Comparison of ENCODE assay signal across 9 cellular contexts in the genomic region with DNA sequence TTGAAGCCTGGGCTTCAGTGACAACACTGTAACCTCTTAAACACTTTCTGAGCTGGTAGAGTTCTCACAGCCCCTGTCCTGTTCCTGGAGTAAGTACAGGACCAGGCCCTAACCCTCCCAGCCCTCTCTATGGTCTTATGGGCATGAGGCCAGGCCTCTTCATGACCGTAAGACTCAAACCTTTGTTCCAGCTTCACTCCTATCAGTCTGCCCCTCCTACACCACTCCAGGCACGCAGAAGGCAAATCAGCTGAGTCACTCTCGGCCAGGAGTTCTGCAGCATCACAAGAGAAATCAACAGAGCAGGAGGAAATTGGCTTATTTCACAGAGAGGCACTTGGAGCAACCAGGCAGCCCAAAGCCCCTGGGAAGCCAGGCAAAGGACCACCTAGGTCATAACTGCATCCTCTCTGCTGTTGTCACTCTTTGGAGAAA. TPM values are rescaled to one million over a fixed set of nuclear protein-coding genes. Genes with fewer than 3 reads are reported as not detected.
DNase-seq lines count a peak whose midpoint lies in the region; ATAC-seq and TF ChIP-seq lines count a peak whose summit lies in the region.
"Had no signal": no experiment of that assay in that cellular context is flagged by ENCODE, and none has a peak within 500 bp of the region (broad histone marks: within the 10 kb centered on the region; RNA-seq: fewer than 3 reads in every experiment).

No MANE protein-coding gene starts in this region.

- peak; percentile 89 for ATAC-seq in lower lobe of right lung
- ATAC-seq in HG02763 (IDR thresholded peaks at IDR 0.05; ENCODE audit: unreplicated experiment), result no peak

- no peaks in the 10 kb centered on the region for H3K4me1 Mint-ChIP-seq in activated CD4-positive, alpha-beta memory T cell treated with anti-CD3 and anti-CD28 coated beads, Interleukin-2, amount 10 ng/mL, durations not matched to agents 7 days and 5 days
- no peaks in the 10 kb centered on the region for H3K4me1 Mint-ChIP-seq in immature natural killer cell

- CTCF ChIA-PET in activated CD4-positive, alpha-beta memory T cell treated with anti-CD3 and anti-CD28 coated beads, Interleukin-2, amount 10 ng/mL, durations not matched to agents 7 days and 5 days (lab: Charles Lee), result no interaction called here

- TF ChIP-seq CTCF in ascending aorta (IDR thresholded peaks at IDR 0.05), result no peak
- no peak for TF ChIP-seq CTCF in lower lobe of right lung (IDR thresholded peaks at IDR 0.05)

- H3K4me3 Mint-ChIP-seq in activated CD4-positive, alpha-beta memory T cell treated with anti-CD3 and anti-CD28 coated beads, Interleukin-2, amount 10 ng/mL, durations not matched to agents 7 days and 5 days, result no peak overlapping the region
- H3K4me3 Mint-ChIP-seq in immature natural killer cell, result no peak overlapping the region

- no peaks in the 10 kb centered on the region for H3K9me3 Mint-ChIP-seq in activated CD4-positive, alpha-beta memory T cell treated with anti-CD3 and anti-CD28 coated beads, Interleukin-2, amount 10 ng/mL, durations not matched to agents 7 days and 5 days
- H3K9me3 Mint-ChIP-seq in immature natural killer cell, result no peaks in the 10 kb centered on the region

- no peaks in the 10 kb centered on the region for H3K36me3 ChIP-seq in ascending aorta
- H3K36me3 ChIP-seq in lower lobe of right lung, result no peaks in the 10 kb centered on the region

- intact Hi-C loops in ascending aorta (cut with DNase I) (no loop called here), lower lobe of right lung (cut with DNase I) (no loop called here)

- H3K27me3 ChIP-seq in ascending aorta, result no peaks in the 10 kb centered on the region
- no peaks in the 10 kb centered on the region for H3K27me3 ChIP-seq in lower lobe of right lung (ENCODE audit: low read depth)

- no peak overlapping the region for H3K27ac Mint-ChIP-seq in activated CD4-positive, alpha-beta memory T cell treated with anti-CD3 and anti-CD28 coated beads, Interleukin-2, amount 10 ng/mL, durations not matched to agents 7 days and 5 days
- H3K27ac Mint-ChIP-seq in immature natural killer cell, result no peak overlapping the region

- H3K9me3 ChIP-seq in ascending aorta, result no peaks in the 10 kb centered on the region
- H3K9me3 ChIP-seq in lower lobe of right lung, result no peaks in the 10 kb centered on the region

- no peaks in the 10 kb centered on the region for H3K36me3 Mint-ChIP-seq in activated CD4-positive, alpha-beta memory T cell treated with anti-CD3 and anti-CD28 coated beads, Interleukin-2, amount 10 ng/mL, durations not matched to agents 7 days and 5 days (ENCODE audit: low read depth)
- H3K36me3 Mint-ChIP-seq in immature natural killer cell, result no peaks in the 10 kb centered on the region

- H3K27me3 Mint-ChIP-seq in activated CD4-positive, alpha-beta memory T cell treated with anti-CD3 and anti-CD28 coated beads, Interleukin-2, amount 10 ng/mL, durations not matched to agents 7 days and 5 days, result peaks cover 23% of the 10 kb centered on the region
- peaks cover 0 to 5% (median 3%) of the 10 kb centered on the region in 3 donors for H3K27me3 Mint-ChIP-seq in immature natural killer cell (ENCODE audit: low read depth in 3 of 3)

- H3K4me1 ChIP-seq in ascending aorta (no peaks in the 10 kb centered on the region), lower lobe of right lung (peaks cover 7% of the 10 kb centered on the region)

- H3K4me3 ChIP-seq in ascending aorta, result no peak overlapping the region
- no peak overlapping the region for H3K4me3 ChIP-seq in lower lobe of right lung

- DNase-seq in COLO829 (ENCODE audit: low spot score) (peak; percentile 91), NCI-H1417 (lab: John Stamatoyannopoulos, UW) (peak; percentile 40 to 86 (median 67)), ascending aorta (ENCODE audit: low spot score in 2 of 2) (no peak), lower lobe of right lung (peak; percentile 66), immature natural killer cell (no peak)
- DNase-seq in activated CD4-positive, alpha-beta memory T cell treated with anti-CD3 and anti-CD28 coated beads, Interleukin-2, amount 10 ng/mL, durations not matched to agents 7 days and 5 days, result no peak
- DNase-seq in effector CD8-positive, alpha-beta T cell (lab: John Stamatoyannopoulos, UW), result no peak
- DNase-seq: activated naive CD4-positive, alpha-beta T cell had no signal

- H3K27ac ChIP-seq in ascending aorta, result peak overlapping the region; percentile 21 to 29
- no peak overlapping the region for H3K27ac ChIP-seq in lower lobe of right lung

- POLR2A ChIA-PET in activated CD4-positive, alpha-beta memory T cell treated with anti-CD3 and anti-CD28 coated beads, Interleukin-2, amount 10 ng/mL, durations not matched to agents 7 days and 5 days (lab: Charles Lee), result no interaction called here

RNA-seq across cellular contexts. Expression of a gene that starts 25.3 kb away (rescaled TPM):
- total RNA-seq in ascending aorta, result 42.9 TPM
- total RNA-seq in lower lobe of right lung, result 43.6 TPM
- 10 to 100 TPM; 28.0 to 30.3 TPM for total RNA-seq in activated CD4-positive, alpha-beta memory T cell treated with anti-CD3 and anti-CD28 coated beads, Interleukin-2, amount 10 ng/mL, durations not matched to agents 7 days and 5 days
- 10 to 100 TPM; 35.1 to 57.9 (median 42.0) TPM for polyA plus RNA-seq in immature natural killer cell

Comparison
In these comparisons a context has a peak if more than half of its experiments do, and no peak if none do; other contexts are left out.
1. DNase-seq: peak in COLO829 (single experiment), NCI-H1417 (3 of 3) and lower lobe of right lung (single experiment); none in ascending aorta (0 of 2), activated CD4-positive, alpha-beta memory T cell treated with anti-CD3 and anti-CD28 coated beads, Interleukin-2, amount 10 ng/mL, durations not matched to agents 7 days and 5 days (single experiment), effector CD8-positive, alpha-beta T cell (single experiment) and immature natural killer cell (0 of 3).